9 cellular contexts compared by ENCODE assay signal in the genomic region with DNA sequence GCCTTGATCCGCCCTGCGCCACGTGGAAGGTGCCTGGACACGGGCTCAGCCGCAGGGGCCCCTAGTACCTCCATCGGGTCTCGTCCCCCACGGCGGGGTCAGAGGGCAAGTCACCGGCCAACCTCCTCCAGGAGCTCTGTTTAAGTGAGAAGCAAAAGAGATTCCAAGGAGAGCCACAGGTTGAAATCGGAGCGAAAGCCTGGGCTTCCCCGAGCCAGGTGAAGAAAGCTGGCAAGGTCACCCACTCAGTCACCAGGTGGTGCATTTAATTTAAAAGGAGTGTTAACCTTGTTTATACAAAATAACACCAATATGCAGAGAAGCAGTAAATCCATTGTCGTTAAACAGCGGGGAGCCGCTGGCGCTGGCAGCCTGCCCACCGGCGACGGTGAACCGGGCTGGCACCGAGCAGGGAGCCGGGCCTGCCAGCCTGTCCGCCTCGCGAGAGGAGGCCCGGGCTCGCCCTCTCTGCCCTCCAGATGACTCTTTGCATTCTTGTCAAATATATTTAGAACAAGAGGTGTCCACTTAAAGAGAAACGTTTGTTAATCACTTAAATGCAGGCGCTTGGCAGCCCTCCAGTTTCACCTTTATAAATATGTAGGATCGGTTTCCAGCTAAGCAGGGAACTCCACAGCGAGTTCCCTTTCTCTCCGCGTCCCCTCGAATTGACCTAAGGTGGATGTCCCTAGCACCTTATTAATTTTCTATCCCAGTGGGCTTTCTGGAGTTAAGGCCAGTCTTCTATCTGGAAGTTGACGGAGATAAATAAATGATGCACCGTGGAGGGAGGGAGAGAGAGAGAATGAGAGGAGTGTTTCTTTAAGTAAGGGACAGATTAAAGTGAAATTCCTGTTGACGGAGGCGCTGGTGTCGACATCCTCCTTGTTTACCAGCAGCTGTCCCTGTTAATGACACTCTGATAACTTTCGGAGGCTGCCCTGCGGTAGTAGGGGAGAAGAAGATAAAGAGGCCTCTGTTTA.
A peak's percentile ranks its signal among the peaks of the same experiment; 100 is the strongest.
DNase-seq lines count a peak whose midpoint lies in the region; ATAC-seq, FAIRE-seq and TF ChIP-seq lines count a peak whose summit lies in the region.
"Had no signal": no experiment of that assay in that cellular context is flagged by ENCODE, and none has a peak within 500 bp of the region (broad histone marks: within the 10 kb centered on the region; RNA-seq: fewer than 3 reads in every experiment).

No MANE protein-coding gene starts in this region.

- no peak overlapping the region for H3K27ac Mint-ChIP-seq in activated CD4-positive, alpha-beta T cell treated with anti-CD3 and anti-CD28 coated beads, Interleukin-2, amount 10 ng/mL, durations not matched to agents 24 days and 14 days
- no peak overlapping the region for H3K27ac Mint-ChIP-seq in naive B cell

- H3K4me3 Mint-ChIP-seq in activated CD4-positive, alpha-beta T cell treated with anti-CD3 and anti-CD28 coated beads, Interleukin-2, amount 10 ng/mL, durations not matched to agents 24 days and 14 days, result peak overlapping the region; percentile 34
- H3K4me3 Mint-ChIP-seq in naive B cell, result peak overlapping the region in 7 of 8 donors; percentile 16 to 80 (median 59)

- peaks cover 2% of the 10 kb centered on the region for H3K9me3 Mint-ChIP-seq in activated CD4-positive, alpha-beta T cell treated with anti-CD3 and anti-CD28 coated beads, Interleukin-2, amount 10 ng/mL, durations not matched to agents 24 days and 14 days
- peaks cover 0 to 8% (median 2%) of the 10 kb centered on the region in 7 donors for H3K9me3 Mint-ChIP-seq in naive B cell

- H3K27me3 ChIP-seq in esophagus muscularis mucosa, result no peaks in the 10 kb centered on the region
- H3K27me3 ChIP-seq: SJSA1 had no signal

- no peak for TF ChIP-seq CTCF in esophagus muscularis mucosa (IDR thresholded peaks at IDR 0.05)

- 18% methylated on average over 37 of the region's 42 CpGs for WGBS in esophagus muscularis mucosa

- peak overlapping the region; percentile 50 to 71 (median 64) for H3K27ac ChIP-seq in esophagus muscularis mucosa (replicated peaks in 1 of 4)
- H3K27ac ChIP-seq: SJSA1 had no signal

- no peak for TF ChIP-seq POLR2A in esophagus muscularis mucosa (IDR thresholded peaks at IDR 0.05; ENCODE audit: low read depth)

- peak overlapping the region; percentile 41 to 55 (median 46) for H3K4me3 ChIP-seq in esophagus muscularis mucosa
- H3K4me3 ChIP-seq: SJSA1 had no signal

- H3K36me3 ChIP-seq in esophagus muscularis mucosa, result no peaks in the 10 kb centered on the region
- H3K36me3 ChIP-seq: SJSA1 had no signal

- FAIRE-seq in RCC 7860 (lab: Jason Lieb, UNC), result no peak

- peaks cover 46% of the 10 kb centered on the region for H3K27me3 Mint-ChIP-seq in activated CD4-positive, alpha-beta T cell treated with anti-CD3 and anti-CD28 coated beads, Interleukin-2, amount 10 ng/mL, durations not matched to agents 24 days and 14 days
- H3K27me3 Mint-ChIP-seq in naive B cell, result peaks cover 8 to 22% (median 20%) of the 10 kb centered on the region in 3 donors

- no peaks in the 10 kb centered on the region for H3K36me3 Mint-ChIP-seq in activated CD4-positive, alpha-beta T cell treated with anti-CD3 and anti-CD28 coated beads, Interleukin-2, amount 10 ng/mL, durations not matched to agents 24 days and 14 days (ENCODE audit: low read depth)
- no peaks in the 10 kb centered on the region for H3K36me3 Mint-ChIP-seq in naive B cell

- ATAC-seq in naive B cell (ENCODE audit: low read depth in 2 of 2) (no peak), GM21381 (IDR thresholded peaks at IDR 0.05; ENCODE audit: unreplicated experiment) (no peak)

- no peak for TF ChIP-seq EP300 in esophagus muscularis mucosa (IDR thresholded peaks at IDR 0.05)

- no peaks in the 10 kb centered on the region for H3K9me3 ChIP-seq in esophagus muscularis mucosa
- H3K9me3 ChIP-seq: SJSA1 had no signal

- peaks cover 2% of the 10 kb centered on the region for H3K4me1 Mint-ChIP-seq in activated CD4-positive, alpha-beta T cell treated with anti-CD3 and anti-CD28 coated beads, Interleukin-2, amount 10 ng/mL, durations not matched to agents 24 days and 14 days
- peaks cover 0 to 21% (median 6%) of the 10 kb centered on the region in 3 donors for H3K4me1 Mint-ChIP-seq in naive B cell

- DNase-seq in activated CD4-positive, alpha-beta T cell treated with anti-CD3 and anti-CD28 coated beads, Interleukin-2, amount 10 ng/mL, durations not matched to agents 24 days and 14 days, result no peak
- no peak for DNase-seq in activated CD4-positive, alpha-beta T cell treated with anti-CD3 and anti-CD28 coated beads, Interleukin-2, amount 50 U/mL, for 1 hour
- peak; percentile 72 for DNase-seq in NCI-H774 (lab: John Stamatoyannopoulos, UW)
- peak; percentile 89 for DNase-seq in esophagus muscularis mucosa (ENCODE audit: extremely low spot score)
- DNase-seq in naive B cell, result no peak
- DNase-seq in GDM1 (lab: John Stamatoyannopoulos, UW), result no peak
- no peak for DNase-seq in RCC 7860 (ENCODE audit: low spot score)

- H3K4me1 ChIP-seq in esophagus muscularis mucosa, result peaks cover 18 to 24% (median 20%) of the 10 kb centered on the region in 4 donors

- intact Hi-C loops in activated CD4-positive, alpha-beta T cell treated with anti-CD3 and anti-CD28 coated beads, Interleukin-2, amount 10 ng/mL, durations not matched to agents 24 days and 14 days (cut with micrococcal nuclease), result loop anchor here (10.0 kb wide), 1 partner anchor 291 kb away; no protein-coding TSS in a partner anchor
- intact Hi-C loops in esophagus muscularis mucosa (cut with DNase I), result no loop called here

Comparison
In these comparisons a context has a peak if more than half of its experiments do, and no peak if none do; other contexts are left out.
1. DNase-seq: peak in NCI-H774 (single experiment) and esophagus muscularis mucosa (single experiment); none in activated CD4-positive, alpha-beta T cell treated with anti-CD3 and anti-CD28 coated beads, Interleukin-2, amount 10 ng/mL, durations not matched to agents 24 days and 14 days (single experiment), activated CD4-positive, alpha-beta T cell treated with anti-CD3 and anti-CD28 coated beads, Interleukin-2, amount 50 U/mL, for 1 hour (single experiment), naive B cell (single experiment), GDM1 (single experiment) and RCC 7860 (single experiment).